ENCODE assay signal across 9 cellular contexts in the genomic region with DNA sequence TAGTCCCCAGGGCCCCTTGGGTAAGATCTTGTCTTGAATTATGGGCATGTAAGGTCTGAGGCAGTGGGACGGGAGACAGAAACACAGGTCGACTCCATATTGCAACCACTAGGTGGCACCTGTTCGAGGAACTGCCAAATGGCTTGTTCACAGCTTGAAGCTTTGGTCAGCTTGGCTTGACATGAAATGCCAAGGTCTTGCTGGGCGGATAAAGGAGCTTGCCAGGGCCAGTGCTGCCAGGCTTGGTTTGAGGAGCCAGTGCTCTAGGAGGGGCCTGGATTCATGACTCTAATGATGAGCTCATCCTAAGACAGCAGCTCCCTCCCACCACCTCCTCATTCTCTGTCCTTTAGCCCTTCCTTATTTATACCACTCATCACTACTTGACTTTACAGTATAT. TPM values are rescaled to one million over a fixed set of nuclear protein-coding genes. Genes with fewer than 3 reads are reported as not detected.
DNase-seq lines count a peak whose midpoint lies in the region; ATAC-seq and TF ChIP-seq lines count a peak whose summit lies in the region.
"Had no signal": no experiment of that assay in that cellular context is flagged by ENCODE, and none has a peak within 500 bp of the region (broad histone marks: within the 10 kb centered on the region; RNA-seq: fewer than 3 reads in every experiment).

No MANE protein-coding gene starts in this region.

- no peaks in the 10 kb centered on the region for H3K36me3 ChIP-seq in lung (ENCODE audit: control insufficient read depth in 2 of 2, insufficient read depth in 2 of 2, low read length in 2 of 2)
- H3K36me3 ChIP-seq: BLaER1 treated with 17β-estradiol and CSF1 and Interleukin-3, amounts not matched to agents 10 nM and 100 nM had no signal

- no peaks in the 10 kb centered on the region for H3K27me3 ChIP-seq in lung (ENCODE audit: control insufficient read depth, insufficient read depth)
- H3K27me3 ChIP-seq: BLaER1 treated with 17β-estradiol and CSF1 and Interleukin-3, amounts not matched to agents 10 nM and 100 nM had no signal

- H3K9me3 Mint-ChIP-seq in activated CD4-positive, alpha-beta T cell treated with anti-CD3 and anti-CD28 coated beads, Interleukin-2, amount 10 ng/mL, durations not matched to agents 24 days and 14 days = peaks cover 4% of the 10 kb centered on the region

- intact Hi-C loops in activated CD4-positive, alpha-beta T cell treated with anti-CD3 and anti-CD28 coated beads, Interleukin-2, amount 10 ng/mL, durations not matched to agents 24 days and 14 days (cut with micrococcal nuclease) = loop anchor here (1.0 to 5.0 kb wide), 3 partner anchors 47 to 491 kb away; no protein-coding TSS in a partner anchor

- H3K4me3 Mint-ChIP-seq in activated CD4-positive, alpha-beta T cell treated with anti-CD3 and anti-CD28 coated beads, Interleukin-2, amount 10 ng/mL, durations not matched to agents 24 days and 14 days = no peak overlapping the region

- H3K27ac ChIP-seq in lung (ENCODE audit: low read depth in 1 of 2, low read length in 1 of 2) = no peak overlapping the region
- H3K27ac ChIP-seq: BLaER1 treated with 17β-estradiol and CSF1 and Interleukin-3, amounts not matched to agents 10 nM and 100 nM had no signal

- H3K27ac Mint-ChIP-seq in activated CD4-positive, alpha-beta T cell treated with anti-CD3 and anti-CD28 coated beads, Interleukin-2, amount 10 ng/mL, durations not matched to agents 24 days and 14 days = no peak overlapping the region

- WGBS in lung, 2 donors = 16 to 22% methylated on average over 4 of the region's 4 CpGs

- no peak overlapping the region for H3K4me3 ChIP-seq in lung
- H3K4me3 ChIP-seq: BLaER1 treated with 17β-estradiol and CSF1 and Interleukin-3, amounts not matched to agents 10 nM and 100 nM had no signal

- H3K9me3 ChIP-seq in lung (ENCODE audit: control insufficient read depth in 2 of 2, insufficient read depth in 1 of 2, low read length in 1 of 2) = no peaks in the 10 kb centered on the region
- H3K9me3 ChIP-seq: BLaER1 treated with 17β-estradiol and CSF1 and Interleukin-3, amounts not matched to agents 10 nM and 100 nM had no signal

- H3K36me3 Mint-ChIP-seq in activated CD4-positive, alpha-beta T cell treated with anti-CD3 and anti-CD28 coated beads, Interleukin-2, amount 10 ng/mL, durations not matched to agents 24 days and 14 days (ENCODE audit: low read depth) = no peaks in the 10 kb centered on the region

- H3K4me1 Mint-ChIP-seq in activated CD4-positive, alpha-beta T cell treated with anti-CD3 and anti-CD28 coated beads, Interleukin-2, amount 10 ng/mL, durations not matched to agents 24 days and 14 days = peaks cover 22% of the 10 kb centered on the region

- ATAC-seq in HG03135 (IDR thresholded peaks at IDR 0.05; ENCODE audit: unreplicated experiment) (peak; percentile 78), lung (ENCODE audit: insufficient read depth, low FRiP score) (peak; percentile 49)

- H3K27me3 Mint-ChIP-seq in activated CD4-positive, alpha-beta T cell treated with anti-CD3 and anti-CD28 coated beads, Interleukin-2, amount 10 ng/mL, durations not matched to agents 24 days and 14 days = peaks cover 17% of the 10 kb centered on the region

- peak; percentile 76 for TF ChIP-seq CTCF in lung (IDR thresholded peaks at IDR 0.05; ENCODE audit: control extremely low read depth, extremely low read depth)

- DNase-seq in NCI-H524 (lab: John Stamatoyannopoulos, UW) (peak; percentile 18 to 46), NCI-H524 treated with DMSO at 0.1 percent for 48 hours (lab: John Stamatoyannopoulos, UW) (no peak), NCI-H526 (lab: John Stamatoyannopoulos, UW) (peak; percentile 40 to 87), dermis microvascular lymphatic vessel endothelial cell (ENCODE audit: low read depth in 2 of 2) (peak; percentile 64 to 87), lung (ENCODE audit: low spot score) (peak; percentile 63)
- peak; percentile 88 for DNase-seq in activated CD4-positive, alpha-beta T cell treated with anti-CD3 and anti-CD28 coated beads, Interleukin-2, amount 10 ng/mL, durations not matched to agents 24 days and 14 days
- peak; percentile 62 for DNase-seq in stimulated activated CD8-positive, alpha-beta memory T cell treated with anti-CD3 and anti-CD28 coated beads, Interleukin-4, amount 100 ng/mL, for 48 hours

- H3K4me1 ChIP-seq in lung (ENCODE audit: control insufficient read depth in 2 of 2, insufficient read depth in 2 of 2, low read length in 2 of 2) = peaks cover 0 to 8% of the 10 kb centered on the region in 2 donors

RNA-seq across cellular contexts. Expression of a gene that starts 11.9 kb away (rescaled TPM):
- total RNA-seq in activated CD4-positive, alpha-beta T cell treated with anti-CD3 and anti-CD28 coated beads, Interleukin-2, amount 10 ng/mL, durations not matched to agents 24 days and 14 days = 4.8 and 5.3 TPM in 2 replicates
- total RNA-seq in dermis microvascular lymphatic vessel endothelial cell (0.63 and 1.2 TPM in 2 replicates), lung (1 to 10 TPM; 1.9 to 2.2 TPM)
- polyA plus RNA-seq in lung = 1 to 10 TPM in 1 of 2 donors, under 1 TPM in 1; 0.28 to 2.0 TPM

RNA-seq across cellular contexts. Expression of a gene that starts 51.4 kb away (rescaled TPM):
- total RNA-seq in activated CD4-positive, alpha-beta T cell treated with anti-CD3 and anti-CD28 coated beads, Interleukin-2, amount 10 ng/mL, durations not matched to agents 24 days and 14 days = 25.2 and 26.5 TPM in 2 replicates
- 26.3 and 30.6 TPM in 2 replicates for total RNA-seq in dermis microvascular lymphatic vessel endothelial cell
- 10 to 100 TPM; 41.1 to 48.3 TPM for total RNA-seq in lung
- 10 to 100 TPM; 35.3 to 55.9 TPM for polyA plus RNA-seq in lung
